In genomic region chr11:69491071-69492031, GRCh38 we compare ENCODE assay signal across 29 cellular contexts. TPM values are rescaled to one million over a fixed set of nuclear protein-coding genes. Genes with fewer than 3 reads are reported as not detected.
"Had no signal": no experiment of that assay in that cellular context is flagged by ENCODE, and none has a peak within 500 bp of the region (broad histone marks: within the 10 kb centered on the region; RNA-seq: fewer than 3 reads in every experiment).

No MANE protein-coding gene starts in this region.

- ATAC-seq: activated CD4-positive, CD25-positive, alpha-beta regulatory T cell treated with anti-CD3 and anti-CD28 coated beads, Interleukin-2, amount 50 U/mL, for 24 hours; activated CD8-positive, alpha-beta T cell treated with anti-CD3 and anti-CD28 coated beads, Interleukin-2, amount 10 ng/mL, durations not matched to agents 7 days and 5 days; activated naive CD8-positive, alpha-beta T cell treated with anti-CD3 and anti-CD28 coated beads, Interleukin-2, amount 50 U/mL, for 24 hours; effector memory CD8-positive, alpha-beta T cell; esophagus mucosa; stimulated activated effector memory CD8-positive, alpha-beta T cell treated with anti-CD3 and anti-CD28 coated beads, Interleukin-12 subunit alpha, Interleukin-12 subunit beta, amount 100 ng/mL, for 72 hours; T-cell had no signal

- H3K27me3 ChIP-seq: dorsolateral prefrontal cortex, hepatocyte, suprapubic skin, uterus had no signal

- H3K36me3 ChIP-seq: stomach, suprapubic skin, uterus had no signal

- H3K4me3 ChIP-seq: dorsolateral prefrontal cortex, hepatocyte, stomach, suprapubic skin, uterus had no signal

- H3K27ac ChIP-seq: dorsolateral prefrontal cortex, hepatocyte, stomach, suprapubic skin, uterus, VCaP had no signal

- H3K4me2 ChIP-seq: hepatocyte had no signal

- FAIRE-seq: colon, endothelial cell of umbilical vein had no signal

- DNase-seq: activated CD4-positive, alpha-beta T cell treated with anti-CD3 and anti-CD28 coated beads, Interleukin-2, amount 50 U/mL, for 1 hour; activated CD8-positive, alpha-beta T cell treated with anti-CD3 and anti-CD28 coated beads, Interleukin-2, amount 10 ng/mL, durations not matched to agents 7 days and 5 days; activated gamma-delta T cell; activated naive CD4-positive, alpha-beta T cell treated with anti-CD3 and anti-CD28 coated beads, Interleukin-2, amount 50 U/mL, for 16 hours; activated naive CD8-positive, alpha-beta T cell treated with anti-CD3 and anti-CD28 coated beads, Interleukin-2, amount 50 U/mL, for 24 hours; central memory CD4-positive, alpha-beta T cell; dorsolateral prefrontal cortex; effector memory CD8-positive, alpha-beta T cell; foreskin melanocyte; immature natural killer cell; kidney glomerular epithelial cell; nephron progenitor cell; occipital lobe; stimulated activated CD4-positive, alpha-beta T cell treated with anti-CD3 and anti-CD28 coated beads, Interleukin-2, amount 100 ng/mL, for 24 hours; stomach; T-cell; trophoblast cell; uterus had no signal

- H2AFZ ChIP-seq: hepatocyte had no signal

- H3K9me3 ChIP-seq: stomach, suprapubic skin, uterus had no signal

- H3K4me1 ChIP-seq: uterus had no signal

RNA-seq across cellular contexts. Expression of gene LINC01488, which starts 9.9 kb away (rescaled TPM):
- total RNA-seq: activated CD8-positive, alpha-beta T cell treated with anti-CD3 and anti-CD28 coated beads, Interleukin-2, amount 10 ng/mL, durations not matched to agents 7 days and 5 days; activated T-helper 1 cell treated with anti-CD3 and anti-CD28 coated beads, Interleukin-12 subunit alpha, Interleukin-12 subunit beta, Interleukin-2, Interleukin-4 antibody, amounts not matched to agents 30 ng/mL and 10 ng/mL and 1 ng/mL, durations not matched to agents 14 hours and 24 hours and 36 hours; dorsolateral prefrontal cortex; endothelial cell of umbilical vein; esophagus mucosa; mononuclear cell; occipital lobe; skeletal muscle tissue; stomach; suprapubic skin; T-cell; uterus had no signal
- polyA plus RNA-seq: endothelial cell of umbilical vein, immature natural killer cell, stomach had no signal
